1 cellular context compared by ENCODE assay signal in the genomic region with DNA sequence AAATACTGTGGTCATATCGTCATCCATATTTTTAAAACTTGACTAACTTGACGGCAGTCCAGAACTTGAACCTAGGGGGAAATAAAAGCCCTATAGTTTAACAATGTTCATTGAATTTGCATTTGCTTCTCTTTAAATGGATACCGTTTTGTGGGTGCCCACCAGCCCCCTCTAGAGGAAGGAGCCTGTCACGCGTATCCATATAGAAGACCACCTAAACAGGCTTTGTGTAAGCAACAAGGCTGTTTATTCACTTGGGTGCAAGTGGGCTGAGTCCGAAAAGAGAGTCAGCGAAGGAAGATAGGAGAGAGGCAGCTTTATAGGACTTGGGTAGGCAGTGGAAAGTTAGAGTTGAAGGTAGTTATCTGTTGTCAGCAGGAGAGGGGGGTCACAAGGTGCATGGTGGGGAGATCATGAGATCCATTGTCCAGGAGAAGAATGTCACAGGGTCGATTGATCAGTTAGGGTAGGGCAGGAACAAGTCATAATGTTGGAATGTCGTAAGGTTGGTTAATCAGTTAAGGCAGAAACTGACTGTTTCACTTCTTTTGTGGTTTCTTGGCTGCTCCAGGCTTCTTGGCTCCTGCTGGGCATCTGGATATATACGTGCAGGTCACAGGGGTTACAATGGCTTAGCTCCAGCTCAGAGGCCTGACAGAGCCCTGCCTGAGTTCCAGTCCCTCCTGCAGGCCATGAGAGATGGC.
TF ChIP-seq lines count a peak whose summit lies in the region.

No MANE protein-coding gene starts in this region.

TF ChIP-seq in K562, 482 proteins besides CTCF, POLR2A, EP300 and RAD21 (continued from another document and continues in another):
- TF ChIP-seq TEAD4 (IDR thresholded peaks at IDR 0.05; ENCODE audit: low read length) = no peak; the same call in 1 of the 2 replicates
- no peak for TF ChIP-seq TEAD4 (CRISPR knock-in tag; IDR thresholded peaks at IDR 0.05; ENCODE audit: borderline replicate concordance)
- TF ChIP-seq RB1 (IDR thresholded peaks at IDR 0.05; ENCODE audit: low read depth) = no peak
- TF ChIP-seq POLR3A (IDR thresholded peaks at IDR 0.05; ENCODE audit: borderline replicate concordance, extremely low read depth, insufficient read depth, insufficient read length) = no peak
- TF ChIP-seq TEAD2 (tag; IDR thresholded peaks at IDR 0.05) = no peak
- TF ChIP-seq, protein P1, sequence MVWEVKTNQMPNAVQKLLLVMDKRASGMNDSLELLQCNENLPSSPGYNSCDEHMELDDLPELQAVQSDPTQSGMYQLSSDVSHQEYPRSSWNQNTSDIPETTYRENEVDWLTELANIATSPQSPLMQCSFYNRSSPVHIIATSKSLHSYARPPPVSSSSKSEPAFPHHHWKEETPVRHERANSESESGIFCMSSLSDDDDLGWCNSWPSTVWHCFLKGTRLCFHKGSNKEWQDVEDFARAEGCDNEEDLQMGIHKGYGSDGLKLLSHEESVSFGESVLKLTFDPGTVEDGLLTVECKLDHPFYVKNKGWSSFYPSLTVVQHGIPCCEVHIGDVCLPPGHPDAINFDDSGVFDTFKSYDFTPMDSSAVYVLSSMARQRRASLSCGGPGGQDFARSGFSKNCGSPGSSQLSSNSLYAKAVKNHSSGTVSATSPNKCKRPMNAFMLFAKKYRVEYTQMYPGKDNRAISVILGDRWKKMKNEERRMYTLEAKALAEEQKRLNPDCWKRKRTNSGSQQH (CRISPR knock-in tag; IDR thresholded peaks at IDR 0.05) = no peak
- TF ChIP-seq EHMT2 (IDR thresholded peaks at IDR 0.05) = 0 out of 2 replicates have a peak, but pooled peaks have one; percentile 37
- TF ChIP-seq, protein P2, sequence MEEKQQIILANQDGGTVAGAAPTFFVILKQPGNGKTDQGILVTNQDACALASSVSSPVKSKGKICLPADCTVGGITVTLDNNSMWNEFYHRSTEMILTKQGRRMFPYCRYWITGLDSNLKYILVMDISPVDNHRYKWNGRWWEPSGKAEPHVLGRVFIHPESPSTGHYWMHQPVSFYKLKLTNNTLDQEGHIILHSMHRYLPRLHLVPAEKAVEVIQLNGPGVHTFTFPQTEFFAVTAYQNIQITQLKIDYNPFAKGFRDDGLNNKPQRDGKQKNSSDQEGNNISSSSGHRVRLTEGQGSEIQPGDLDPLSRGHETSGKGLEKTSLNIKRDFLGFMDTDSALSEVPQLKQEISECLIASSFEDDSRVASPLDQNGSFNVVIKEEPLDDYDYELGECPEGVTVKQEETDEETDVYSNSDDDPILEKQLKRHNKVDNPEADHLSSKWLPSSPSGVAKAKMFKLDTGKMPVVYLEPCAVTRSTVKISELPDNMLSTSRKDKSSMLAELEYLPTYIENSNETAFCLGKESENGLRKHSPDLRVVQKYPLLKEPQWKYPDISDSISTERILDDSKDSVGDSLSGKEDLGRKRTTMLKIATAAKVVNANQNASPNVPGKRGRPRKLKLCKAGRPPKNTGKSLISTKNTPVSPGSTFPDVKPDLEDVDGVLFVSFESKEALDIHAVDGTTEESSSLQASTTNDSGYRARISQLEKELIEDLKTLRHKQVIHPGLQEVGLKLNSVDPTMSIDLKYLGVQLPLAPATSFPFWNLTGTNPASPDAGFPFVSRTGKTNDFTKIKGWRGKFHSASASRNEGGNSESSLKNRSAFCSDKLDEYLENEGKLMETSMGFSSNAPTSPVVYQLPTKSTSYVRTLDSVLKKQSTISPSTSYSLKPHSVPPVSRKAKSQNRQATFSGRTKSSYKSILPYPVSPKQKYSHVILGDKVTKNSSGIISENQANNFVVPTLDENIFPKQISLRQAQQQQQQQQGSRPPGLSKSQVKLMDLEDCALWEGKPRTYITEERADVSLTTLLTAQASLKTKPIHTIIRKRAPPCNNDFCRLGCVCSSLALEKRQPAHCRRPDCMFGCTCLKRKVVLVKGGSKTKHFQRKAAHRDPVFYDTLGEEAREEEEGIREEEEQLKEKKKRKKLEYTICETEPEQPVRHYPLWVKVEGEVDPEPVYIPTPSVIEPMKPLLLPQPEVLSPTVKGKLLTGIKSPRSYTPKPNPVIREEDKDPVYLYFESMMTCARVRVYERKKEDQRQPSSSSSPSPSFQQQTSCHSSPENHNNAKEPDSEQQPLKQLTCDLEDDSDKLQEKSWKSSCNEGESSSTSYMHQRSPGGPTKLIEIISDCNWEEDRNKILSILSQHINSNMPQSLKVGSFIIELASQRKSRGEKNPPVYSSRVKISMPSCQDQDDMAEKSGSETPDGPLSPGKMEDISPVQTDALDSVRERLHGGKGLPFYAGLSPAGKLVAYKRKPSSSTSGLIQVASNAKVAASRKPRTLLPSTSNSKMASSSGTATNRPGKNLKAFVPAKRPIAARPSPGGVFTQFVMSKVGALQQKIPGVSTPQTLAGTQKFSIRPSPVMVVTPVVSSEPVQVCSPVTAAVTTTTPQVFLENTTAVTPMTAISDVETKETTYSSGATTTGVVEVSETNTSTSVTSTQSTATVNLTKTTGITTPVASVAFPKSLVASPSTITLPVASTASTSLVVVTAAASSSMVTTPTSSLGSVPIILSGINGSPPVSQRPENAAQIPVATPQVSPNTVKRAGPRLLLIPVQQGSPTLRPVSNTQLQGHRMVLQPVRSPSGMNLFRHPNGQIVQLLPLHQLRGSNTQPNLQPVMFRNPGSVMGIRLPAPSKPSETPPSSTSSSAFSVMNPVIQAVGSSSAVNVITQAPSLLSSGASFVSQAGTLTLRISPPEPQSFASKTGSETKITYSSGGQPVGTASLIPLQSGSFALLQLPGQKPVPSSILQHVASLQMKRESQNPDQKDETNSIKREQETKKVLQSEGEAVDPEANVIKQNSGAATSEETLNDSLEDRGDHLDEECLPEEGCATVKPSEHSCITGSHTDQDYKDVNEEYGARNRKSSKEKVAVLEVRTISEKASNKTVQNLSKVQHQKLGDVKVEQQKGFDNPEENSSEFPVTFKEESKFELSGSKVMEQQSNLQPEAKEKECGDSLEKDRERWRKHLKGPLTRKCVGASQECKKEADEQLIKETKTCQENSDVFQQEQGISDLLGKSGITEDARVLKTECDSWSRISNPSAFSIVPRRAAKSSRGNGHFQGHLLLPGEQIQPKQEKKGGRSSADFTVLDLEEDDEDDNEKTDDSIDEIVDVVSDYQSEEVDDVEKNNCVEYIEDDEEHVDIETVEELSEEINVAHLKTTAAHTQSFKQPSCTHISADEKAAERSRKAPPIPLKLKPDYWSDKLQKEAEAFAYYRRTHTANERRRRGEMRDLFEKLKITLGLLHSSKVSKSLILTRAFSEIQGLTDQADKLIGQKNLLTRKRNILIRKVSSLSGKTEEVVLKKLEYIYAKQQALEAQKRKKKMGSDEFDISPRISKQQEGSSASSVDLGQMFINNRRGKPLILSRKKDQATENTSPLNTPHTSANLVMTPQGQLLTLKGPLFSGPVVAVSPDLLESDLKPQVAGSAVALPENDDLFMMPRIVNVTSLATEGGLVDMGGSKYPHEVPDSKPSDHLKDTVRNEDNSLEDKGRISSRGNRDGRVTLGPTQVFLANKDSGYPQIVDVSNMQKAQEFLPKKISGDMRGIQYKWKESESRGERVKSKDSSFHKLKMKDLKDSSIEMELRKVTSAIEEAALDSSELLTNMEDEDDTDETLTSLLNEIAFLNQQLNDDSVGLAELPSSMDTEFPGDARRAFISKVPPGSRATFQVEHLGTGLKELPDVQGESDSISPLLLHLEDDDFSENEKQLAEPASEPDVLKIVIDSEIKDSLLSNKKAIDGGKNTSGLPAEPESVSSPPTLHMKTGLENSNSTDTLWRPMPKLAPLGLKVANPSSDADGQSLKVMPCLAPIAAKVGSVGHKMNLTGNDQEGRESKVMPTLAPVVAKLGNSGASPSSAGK (IDR thresholded peaks at IDR 0.05) = no peak
- TF ChIP-seq, protein P3, sequence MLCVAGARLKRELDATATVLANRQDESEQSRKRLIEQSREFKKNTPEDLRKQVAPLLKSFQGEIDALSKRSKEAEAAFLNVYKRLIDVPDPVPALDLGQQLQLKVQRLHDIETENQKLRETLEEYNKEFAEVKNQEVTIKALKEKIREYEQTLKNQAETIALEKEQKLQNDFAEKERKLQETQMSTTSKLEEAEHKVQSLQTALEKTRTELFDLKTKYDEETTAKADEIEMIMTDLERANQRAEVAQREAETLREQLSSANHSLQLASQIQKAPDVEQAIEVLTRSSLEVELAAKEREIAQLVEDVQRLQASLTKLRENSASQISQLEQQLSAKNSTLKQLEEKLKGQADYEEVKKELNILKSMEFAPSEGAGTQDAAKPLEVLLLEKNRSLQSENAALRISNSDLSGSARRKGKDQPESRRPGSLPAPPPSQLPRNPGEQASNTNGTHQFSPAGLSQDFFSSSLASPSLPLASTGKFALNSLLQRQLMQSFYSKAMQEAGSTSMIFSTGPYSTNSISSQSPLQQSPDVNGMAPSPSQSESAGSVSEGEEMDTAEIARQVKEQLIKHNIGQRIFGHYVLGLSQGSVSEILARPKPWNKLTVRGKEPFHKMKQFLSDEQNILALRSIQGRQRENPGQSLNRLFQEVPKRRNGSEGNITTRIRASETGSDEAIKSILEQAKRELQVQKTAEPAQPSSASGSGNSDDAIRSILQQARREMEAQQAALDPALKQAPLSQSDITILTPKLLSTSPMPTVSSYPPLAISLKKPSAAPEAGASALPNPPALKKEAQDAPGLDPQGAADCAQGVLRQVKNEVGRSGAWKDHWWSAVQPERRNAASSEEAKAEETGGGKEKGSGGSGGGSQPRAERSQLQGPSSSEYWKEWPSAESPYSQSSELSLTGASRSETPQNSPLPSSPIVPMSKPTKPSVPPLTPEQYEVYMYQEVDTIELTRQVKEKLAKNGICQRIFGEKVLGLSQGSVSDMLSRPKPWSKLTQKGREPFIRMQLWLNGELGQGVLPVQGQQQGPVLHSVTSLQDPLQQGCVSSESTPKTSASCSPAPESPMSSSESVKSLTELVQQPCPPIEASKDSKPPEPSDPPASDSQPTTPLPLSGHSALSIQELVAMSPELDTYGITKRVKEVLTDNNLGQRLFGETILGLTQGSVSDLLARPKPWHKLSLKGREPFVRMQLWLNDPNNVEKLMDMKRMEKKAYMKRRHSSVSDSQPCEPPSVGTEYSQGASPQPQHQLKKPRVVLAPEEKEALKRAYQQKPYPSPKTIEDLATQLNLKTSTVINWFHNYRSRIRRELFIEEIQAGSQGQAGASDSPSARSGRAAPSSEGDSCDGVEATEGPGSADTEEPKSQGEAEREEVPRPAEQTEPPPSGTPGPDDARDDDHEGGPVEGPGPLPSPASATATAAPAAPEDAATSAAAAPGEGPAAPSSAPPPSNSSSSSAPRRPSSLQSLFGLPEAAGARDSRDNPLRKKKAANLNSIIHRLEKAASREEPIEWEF (CRISPR knock-in tag; IDR thresholded peaks at IDR 0.05) = peak; percentile 28; the same call in 1 of the 2 replicates
- TF ChIP-seq CHD1 (IDR thresholded peaks at IDR 0.05; ENCODE audit: low read length) = no peak
- TF ChIP-seq, protein P4, sequence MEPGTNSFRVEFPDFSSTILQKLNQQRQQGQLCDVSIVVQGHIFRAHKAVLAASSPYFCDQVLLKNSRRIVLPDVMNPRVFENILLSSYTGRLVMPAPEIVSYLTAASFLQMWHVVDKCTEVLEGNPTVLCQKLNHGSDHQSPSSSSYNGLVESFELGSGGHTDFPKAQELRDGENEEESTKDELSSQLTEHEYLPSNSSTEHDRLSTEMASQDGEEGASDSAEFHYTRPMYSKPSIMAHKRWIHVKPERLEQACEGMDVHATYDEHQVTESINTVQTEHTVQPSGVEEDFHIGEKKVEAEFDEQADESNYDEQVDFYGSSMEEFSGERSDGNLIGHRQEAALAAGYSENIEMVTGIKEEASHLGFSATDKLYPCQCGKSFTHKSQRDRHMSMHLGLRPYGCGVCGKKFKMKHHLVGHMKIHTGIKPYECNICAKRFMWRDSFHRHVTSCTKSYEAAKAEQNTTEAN (CRISPR knock-in tag; IDR thresholded peaks at IDR 0.05) = no peak
- TF ChIP-seq, protein P5, sequence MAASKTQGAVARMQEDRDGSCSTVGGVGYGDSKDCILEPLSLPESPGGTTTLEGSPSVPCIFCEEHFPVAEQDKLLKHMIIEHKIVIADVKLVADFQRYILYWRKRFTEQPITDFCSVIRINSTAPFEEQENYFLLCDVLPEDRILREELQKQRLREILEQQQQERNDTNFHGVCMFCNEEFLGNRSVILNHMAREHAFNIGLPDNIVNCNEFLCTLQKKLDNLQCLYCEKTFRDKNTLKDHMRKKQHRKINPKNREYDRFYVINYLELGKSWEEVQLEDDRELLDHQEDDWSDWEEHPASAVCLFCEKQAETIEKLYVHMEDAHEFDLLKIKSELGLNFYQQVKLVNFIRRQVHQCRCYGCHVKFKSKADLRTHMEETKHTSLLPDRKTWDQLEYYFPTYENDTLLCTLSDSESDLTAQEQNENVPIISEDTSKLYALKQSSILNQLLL (CRISPR knock-in tag; IDR thresholded peaks at IDR 0.05; ENCODE audit: borderline replicate concordance) = no peak
- peak; percentile 52 for TF ChIP-seq ARID1B (IDR thresholded peaks at IDR 0.05)
- no peak for TF ChIP-seq HIVEP1 (CRISPR knock-in tag; IDR thresholded peaks at IDR 0.05)
- TF ChIP-seq ZNF347 (CRISPR knock-in tag; IDR thresholded peaks at IDR 0.05; ENCODE audit: low read depth) = no peak
- no peak for TF ChIP-seq SMARCA5 (IDR thresholded peaks at IDR 0.05)
- no peak for TF ChIP-seq MEF2A (IDR thresholded peaks at IDR 0.05; ENCODE audit: control insufficient read depth, low read depth, low read length)
- TF ChIP-seq ZKSCAN1 (IDR thresholded peaks at IDR 0.05; ENCODE audit: low read depth, low read length) = no peak
- no peak for TF ChIP-seq ZNF232 (CRISPR knock-in tag; IDR thresholded peaks at IDR 0.05)
- TF ChIP-seq SLC30A9 (CRISPR knock-in tag; IDR thresholded peaks at IDR 0.05) = no peak
- TF ChIP-seq, protein P6, sequence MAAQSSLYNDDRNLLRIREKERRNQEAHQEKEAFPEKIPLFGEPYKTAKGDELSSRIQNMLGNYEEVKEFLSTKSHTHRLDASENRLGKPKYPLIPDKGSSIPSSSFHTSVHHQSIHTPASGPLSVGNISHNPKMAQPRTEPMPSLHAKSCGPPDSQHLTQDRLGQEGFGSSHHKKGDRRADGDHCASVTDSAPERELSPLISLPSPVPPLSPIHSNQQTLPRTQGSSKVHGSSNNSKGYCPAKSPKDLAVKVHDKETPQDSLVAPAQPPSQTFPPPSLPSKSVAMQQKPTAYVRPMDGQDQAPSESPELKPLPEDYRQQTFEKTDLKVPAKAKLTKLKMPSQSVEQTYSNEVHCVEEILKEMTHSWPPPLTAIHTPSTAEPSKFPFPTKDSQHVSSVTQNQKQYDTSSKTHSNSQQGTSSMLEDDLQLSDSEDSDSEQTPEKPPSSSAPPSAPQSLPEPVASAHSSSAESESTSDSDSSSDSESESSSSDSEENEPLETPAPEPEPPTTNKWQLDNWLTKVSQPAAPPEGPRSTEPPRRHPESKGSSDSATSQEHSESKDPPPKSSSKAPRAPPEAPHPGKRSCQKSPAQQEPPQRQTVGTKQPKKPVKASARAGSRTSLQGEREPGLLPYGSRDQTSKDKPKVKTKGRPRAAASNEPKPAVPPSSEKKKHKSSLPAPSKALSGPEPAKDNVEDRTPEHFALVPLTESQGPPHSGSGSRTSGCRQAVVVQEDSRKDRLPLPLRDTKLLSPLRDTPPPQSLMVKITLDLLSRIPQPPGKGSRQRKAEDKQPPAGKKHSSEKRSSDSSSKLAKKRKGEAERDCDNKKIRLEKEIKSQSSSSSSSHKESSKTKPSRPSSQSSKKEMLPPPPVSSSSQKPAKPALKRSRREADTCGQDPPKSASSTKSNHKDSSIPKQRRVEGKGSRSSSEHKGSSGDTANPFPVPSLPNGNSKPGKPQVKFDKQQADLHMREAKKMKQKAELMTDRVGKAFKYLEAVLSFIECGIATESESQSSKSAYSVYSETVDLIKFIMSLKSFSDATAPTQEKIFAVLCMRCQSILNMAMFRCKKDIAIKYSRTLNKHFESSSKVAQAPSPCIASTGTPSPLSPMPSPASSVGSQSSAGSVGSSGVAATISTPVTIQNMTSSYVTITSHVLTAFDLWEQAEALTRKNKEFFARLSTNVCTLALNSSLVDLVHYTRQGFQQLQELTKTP (IDR thresholded peaks at IDR 0.05; ENCODE audit: low read depth in 1 of 2, partially characterized antibody in 2 of 2) = peak in 1 of 2 experiments; percentile 33
- no peak for TF ChIP-seq SRSF9 (IDR thresholded peaks at IDR 0.05; ENCODE audit: borderline replicate concordance, low read depth, low read length)
- TF ChIP-seq ZEB2 (IDR thresholded peaks at IDR 0.05) = 0 out of 2 replicates have a peak, but pooled peaks have one; percentile 19
- no peak for TF ChIP-seq ZBTB7A (IDR thresholded peaks at IDR 0.05; ENCODE audit: borderline replicate concordance, control insufficient read depth, low read depth, low read length)
